ENCODE assay signal across 26 cellular contexts in the genomic region with DNA sequence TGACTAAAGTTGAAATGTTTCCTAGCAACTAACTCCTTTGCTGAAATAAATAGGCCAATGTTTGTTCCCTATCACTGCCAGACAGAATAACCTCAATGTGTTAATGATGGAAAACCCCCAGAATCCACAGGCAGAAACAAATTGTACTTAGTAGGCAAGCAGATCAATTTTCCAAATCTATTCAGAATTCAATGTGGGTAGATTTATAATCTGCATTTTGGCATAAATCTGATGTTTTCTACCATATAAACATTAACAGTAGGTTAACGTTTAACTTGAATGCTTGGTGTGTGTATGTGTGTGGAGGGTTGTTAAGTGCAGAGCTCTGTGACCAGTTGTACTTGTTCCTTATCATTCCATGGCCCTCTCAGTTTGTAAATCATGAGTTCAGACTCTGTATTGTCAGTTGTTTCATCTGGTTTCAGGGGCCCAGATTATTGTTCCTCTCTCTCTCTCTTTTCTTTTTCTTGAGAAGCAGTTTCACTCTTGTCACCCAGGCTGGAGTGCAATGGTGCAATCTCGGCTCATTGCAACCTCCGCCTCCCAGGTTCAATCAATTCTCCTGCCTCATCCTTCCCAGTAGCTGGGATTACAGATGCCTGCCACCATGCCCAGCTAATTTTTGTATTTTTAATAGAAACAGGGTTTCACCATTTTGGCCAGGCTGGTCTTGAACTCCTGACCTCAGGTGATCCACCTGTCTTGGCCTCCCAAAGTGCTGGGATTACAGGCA. TPM values are rescaled to one million over a fixed set of nuclear protein-coding genes. Genes with fewer than 3 reads are reported as not detected.
A peak's percentile ranks its signal among the peaks of the same experiment; 100 is the strongest.
DNase-seq lines count a peak whose midpoint lies in the region; ATAC-seq, FAIRE-seq and TF ChIP-seq lines count a peak whose summit lies in the region.
"Had no signal": no experiment of that assay in that cellular context is flagged by ENCODE, and none has a peak within 500 bp of the region (broad histone marks: within the 10 kb centered on the region; RNA-seq: fewer than 3 reads in every experiment).

No MANE protein-coding gene starts in this region.

- H3K4me3 Mint-ChIP-seq in CD4-positive, alpha-beta T cell: no peak overlapping the region
- H3K4me3 Mint-ChIP-seq in astrocyte (ENCODE audit: unreplicated experiment) (no peak overlapping the region), nephron (no peak overlapping the region)

- H2AFZ ChIP-seq in astrocyte (ENCODE audit: low read depth, low read length): no peak overlapping the region

- intact Hi-C loops in CD4-positive, alpha-beta T cell (cut with DNase I, micrococcal nuclease): no loop called here

- H3K4me3 ChIP-seq in astrocyte (ENCODE audit: insufficient read depth, low read depth, low read length): no peak overlapping the region
- H3K4me3 ChIP-seq: BLaER1 treated with 17β-estradiol and CSF1 and Interleukin-3, amounts not matched to agents 10 nM and 100 nM had no signal

- H3K27me3 Mint-ChIP-seq in CD4-positive, alpha-beta T cell: no peaks in the 10 kb centered on the region
- H3K27me3 Mint-ChIP-seq in astrocyte (ENCODE audit: low read depth, unreplicated experiment) (no peaks in the 10 kb centered on the region), nephron (ENCODE audit: low read depth) (no peaks in the 10 kb centered on the region)
- H3K27me3 Mint-ChIP-seq: naive thymus-derived CD4-positive, alpha-beta T cell had no signal

- no peak for TF ChIP-seq CTCF in CD4-positive, alpha-beta T cell (IDR thresholded peaks at IDR 0.05)
- TF ChIP-seq CTCF in astrocyte (IDR thresholded peaks at IDR 0.05; ENCODE audit: insufficient read depth, low read depth, low read length) (no peak), nephron (IDR thresholded peaks at IDR 0.05; ENCODE audit: unreplicated experiment in 3 of 3) (no peak)

- H3K9me3 Mint-ChIP-seq in CD4-positive, alpha-beta T cell: no peaks in the 10 kb centered on the region
- H3K9me3 Mint-ChIP-seq in astrocyte (ENCODE audit: unreplicated experiment) (no peaks in the 10 kb centered on the region), nephron (no peaks in the 10 kb centered on the region)
- H3K9me3 Mint-ChIP-seq: naive thymus-derived CD4-positive, alpha-beta T cell had no signal

- peaks cover 7% of the 10 kb centered on the region for H3K4me1 ChIP-seq in astrocyte (ENCODE audit: insufficient read depth, low read length)

- H3K79me2 ChIP-seq in astrocyte (ENCODE audit: insufficient read depth, low read length): no peaks in the 10 kb centered on the region

- no peak for DNase-seq in CD4-positive, alpha-beta T cell
- DNase-seq in astrocyte (ENCODE audit: low read depth) (no peak), left kidney (ENCODE audit: low read depth, low spot score) (peak; percentile 66), GM19238 (ENCODE audit: insufficient read length, low spot score) (no peak)
- DNase-seq: activated CD4-positive, alpha-beta T cell treated with anti-CD3 and anti-CD28 coated beads, Interleukin-2, amount 50 U/mL, for 48 hours; activated CD4-positive, CD25-positive, alpha-beta regulatory T cell; activated gamma-delta T cell; H7; head of caudate nucleus; KBM-7; naive thymus-derived CD4-positive, alpha-beta T cell; NCI-H1694 treated with DMSO at 0.1 percent for 48 hours; NCI-H748 treated with DMSO at 0.1 percent for 48 hours; right cardiac atrium had no signal

- no peak overlapping the region for H3K27ac ChIP-seq in CD4-positive, alpha-beta T cell (ENCODE audit: low read depth, low read length)
- no peak overlapping the region for H3K27ac ChIP-seq in astrocyte (ENCODE audit: low read depth, low read length)

- H3K27ac Mint-ChIP-seq in CD4-positive, alpha-beta T cell: peak overlapping the region; percentile 60
- H3K27ac Mint-ChIP-seq in astrocyte (ENCODE audit: unreplicated experiment) (peak overlapping the region; percentile 14), nephron (peak overlapping the region; percentile 86 to 94 (median 91))

- CTCF ChIA-PET in CD4-positive, alpha-beta T cell (lab: Charles Lee): no interaction called here

- no peaks in the 10 kb centered on the region for H3K9me3 ChIP-seq in CD4-positive, alpha-beta T cell (ENCODE audit: control insufficient read depth, low read length)
- H3K9me3 ChIP-seq in astrocyte (ENCODE audit: insufficient read depth, low read depth, low read length): no peaks in the 10 kb centered on the region

- H3K4me1 Mint-ChIP-seq in CD4-positive, alpha-beta T cell (ENCODE audit: low read depth): peaks cover 22% of the 10 kb centered on the region
- H3K4me1 Mint-ChIP-seq in astrocyte (ENCODE audit: low read depth, unreplicated experiment) (peaks cover 34% of the 10 kb centered on the region), nephron (peaks cover 6% of the 10 kb centered on the region)

- H3K9ac ChIP-seq in astrocyte (ENCODE audit: low read length): no peak overlapping the region
- H3K9ac ChIP-seq: BLaER1 treated with 17β-estradiol and CSF1 and Interleukin-3, amounts not matched to agents 10 nM and 100 nM had no signal

- FAIRE-seq in astrocyte (lab: Jason Lieb, UNC): no peak
- FAIRE-seq: bronchial epithelial cell, G401.6, GM18507, urothelium cell line had no signal

- H3K36me3 Mint-ChIP-seq in CD4-positive, alpha-beta T cell (ENCODE audit: low read depth): peaks cover 13% of the 10 kb centered on the region
- H3K36me3 Mint-ChIP-seq in astrocyte (ENCODE audit: low read depth, unreplicated experiment) (peaks cover 5% of the 10 kb centered on the region), nephron (ENCODE audit: low read depth) (no peaks in the 10 kb centered on the region)

- no peaks in the 10 kb centered on the region for H3K36me3 ChIP-seq in astrocyte (ENCODE audit: insufficient read depth, low read length)

- H3K4me2 ChIP-seq in astrocyte (ENCODE audit: low read length): no peak overlapping the region

- no peaks in the 10 kb centered on the region for H3K27me3 ChIP-seq in CD4-positive, alpha-beta T cell (ENCODE audit: control insufficient read depth, insufficient read depth, low read length)
- no peaks in the 10 kb centered on the region for H3K27me3 ChIP-seq in astrocyte (ENCODE audit: insufficient read depth, low read length)
- H3K27me3 ChIP-seq: BLaER1 treated with 17β-estradiol and CSF1 and Interleukin-3, amounts not matched to agents 10 nM and 100 nM had no signal

- no peak for ATAC-seq in CD4-positive, alpha-beta T cell (ENCODE audit: poor library complexity)
- ATAC-seq in GM19324 (IDR thresholded peaks at IDR 0.05; ENCODE audit: low FRiP score, unreplicated experiment): no peak
- no peak for ATAC-seq in HG02884 (IDR thresholded peaks at IDR 0.05; ENCODE audit: unreplicated experiment)
- no peak for ATAC-seq in HG03442 (IDR thresholded peaks at IDR 0.05; ENCODE audit: unreplicated experiment)
- ATAC-seq: naive thymus-derived CD4-positive, alpha-beta T cell; right cardiac atrium had no signal

- POLR2A ChIA-PET in CD4-positive, alpha-beta T cell (lab: Charles Lee): no interaction called here

- H4K20me1 ChIP-seq in astrocyte (ENCODE audit: insufficient read depth, low read length): no peaks in the 10 kb centered on the region

RNA-seq across cellular contexts. Expression of gene PLSCR1, which starts 32.8 kb away (rescaled TPM):
- total RNA-seq in CD4-positive, alpha-beta T cell: 1 to 10 TPM; 8.2 to 8.3 TPM
- 178 and 217 TPM in 2 replicates for total RNA-seq in astrocyte

RNA-seq across cellular contexts. Expression of gene PLSCR2, which starts 42.2 kb away (rescaled TPM):
- not detected for total RNA-seq in CD4-positive, alpha-beta T cell
- not detected in 2 replicates for total RNA-seq in astrocyte
- total RNA-seq: A673, bronchial epithelial cell, lung microvascular endothelial cell, osteoblast had no signal

Comparison
In these comparisons a context has a peak if more than half of its experiments do, and no peak if none do; other contexts are left out.
1. H3K27ac Mint-ChIP-seq: peak in every context shown above with its lines; median percentile 91 in nephron; 60 in CD4-positive, alpha-beta T cell; 14 in astrocyte.
2. RNA of gene PLSCR1, which starts 32.8 kb away (total RNA-seq): 178 to 217 TPM in astrocyte; 8.2 to 8.3 TPM in CD4-positive, alpha-beta T cell; every median in the first group is over 10 times any median in the second.